Comparison of ENCODE assay signal across 15 cellular contexts in genomic region chr2:166560022-166560421, GRCh38.
DNase-seq lines count a peak whose midpoint lies in the region; ATAC-seq and TF ChIP-seq lines count a peak whose summit lies in the region.
"Had no signal": no experiment of that assay in that cellular context is flagged by ENCODE, and none has a peak within 500 bp of the region (broad histone marks: within the 10 kb centered on the region; RNA-seq: fewer than 3 reads in every experiment).

No MANE protein-coding gene starts in this region.

- no peak overlapping the region for H2BK15ac ChIP-seq in IMR-90 (ENCODE audit: low read depth, low read length)

- no peak overlapping the region for H2AK9ac ChIP-seq in IMR-90 (replicated peaks; ENCODE audit: low read depth, low read length, poor library complexity)

- H2AK5ac ChIP-seq in IMR-90 (ENCODE audit: low read depth, low read length): no peak overlapping the region

- H3K27ac ChIP-seq in IMR-90 (ENCODE audit: insufficient read depth, low read length): no peak overlapping the region

- no peak overlapping the region for H4K8ac ChIP-seq in IMR-90 (ENCODE audit: low read depth in 2 of 2, low read length in 2 of 2)

- no peaks in the 10 kb centered on the region for H3K36me3 ChIP-seq in IMR-90 (ENCODE audit: control insufficient read depth, insufficient read depth, low read length)
- H3K36me3 ChIP-seq: HAP-1 had no signal

- H3K4me1 Mint-ChIP-seq in naive thymus-derived CD8-positive, alpha-beta T cell: no peaks in the 10 kb centered on the region
- H3K4me1 Mint-ChIP-seq: CD4-positive, alpha-beta memory T cell had no signal

- H3K9ac ChIP-seq in IMR-90 (ENCODE audit: low read depth, low read length): no peak overlapping the region

- POLR2A ChIA-PET in IMR-90 (lab: Charles Lee; ENCODE audit: unreplicated experiment): no interaction called here
- POLR2A ChIA-PET in naive thymus-derived CD8-positive, alpha-beta T cell (lab: Charles Lee): no interaction called here

- no peak overlapping the region for H3K18ac ChIP-seq in IMR-90 (ENCODE audit: low read depth, low read length)

- no peak overlapping the region for H3K4ac ChIP-seq in IMR-90 (ENCODE audit: low read depth, low read length)

- WGBS in IMR-90 (ENCODE audit: extremely low coverage in 2 of 2, insufficient read length in 1 of 2), 2 experiments: no CpG with 5 or more reads among the region's 2 CpGs

- no peaks in the 10 kb centered on the region for H3K9me3 ChIP-seq in IMR-90 (ENCODE audit: control insufficient read depth, insufficient read depth, low read length)
- H3K9me3 ChIP-seq: HAP-1 had no signal

- no peak overlapping the region for H4K91ac ChIP-seq in IMR-90 (ENCODE audit: insufficient read depth, low read depth, low read length)

- no peaks in the 10 kb centered on the region for H3K4me1 ChIP-seq in IMR-90 (ENCODE audit: control insufficient read depth, insufficient read depth, low read length)
- H3K4me1 ChIP-seq: HAP-1 had no signal

- H2AFZ ChIP-seq in IMR-90 (replicated peaks; ENCODE audit: low read length, poor library complexity): no peak overlapping the region

- BruUV-seq in IMR-90 (replicated peaks; lab: Mats Ljungman, UMichigan): no TSS peak

- no peak overlapping the region for H2BK120ac ChIP-seq in IMR-90 (ENCODE audit: low read depth, low read length)

- peaks cover 0 to 16% (median 2%) of the 10 kb centered on the region in 5 donors for H3K27me3 Mint-ChIP-seq in naive thymus-derived CD8-positive, alpha-beta T cell

- H3K56ac ChIP-seq in IMR-90 (ENCODE audit: extremely low read depth, insufficient read depth, low read length): no peak overlapping the region

- intact Hi-C loops in IMR-90 (cut with micrococcal nuclease): no loop called here

- H3K4me3 ChIP-seq in IMR-90 (ENCODE audit: insufficient read depth, low read depth, low read length): no peak overlapping the region
- H3K4me3 ChIP-seq: HAP-1 had no signal

- DNase-seq in GF-D8 (lab: John Stamatoyannopoulos, UW) (peak; percentile 24), IMR-90 (no peak), OCI-M1 (lab: John Stamatoyannopoulos, UW) (peak; percentile 29), fibroblast of peridontal ligament (ENCODE audit: extremely low read depth) (peak; percentile 30), NK-92 (lab: John Stamatoyannopoulos, UW; ENCODE audit: unreplicated experiment) (no peak)
- no peak for DNase-seq in activated CD4-positive, alpha-beta T cell treated with anti-CD3 and anti-CD28 coated beads for 1 hour
- DNase-seq in naive thymus-derived CD8-positive, alpha-beta T cell: no peak
- DNase-seq: C1 segment of cervical spinal cord; Calu3; CD4-positive, alpha-beta memory T cell; COR-L47; DMS79 treated with DMSO at 0.1 percent for 48 hours; GOT3; HFFc6 had no signal

- no peak overlapping the region for H3K27ac Mint-ChIP-seq in naive thymus-derived CD8-positive, alpha-beta T cell
- H3K27ac Mint-ChIP-seq: CD4-positive, alpha-beta memory T cell; HFFc6 had no signal

- H3K23ac ChIP-seq in IMR-90 (ENCODE audit: low read depth, low read length): no peak overlapping the region

- H3K27me3 ChIP-seq in IMR-90 (ENCODE audit: control insufficient read depth, insufficient read depth, low read length): no peaks in the 10 kb centered on the region

- TF ChIP-seq RAD21 in IMR-90 (IDR thresholded peaks at IDR 0.05; ENCODE audit: low read length): no peak

- H3K36me3 Mint-ChIP-seq in naive thymus-derived CD8-positive, alpha-beta T cell: no peaks in the 10 kb centered on the region
- H3K36me3 Mint-ChIP-seq: CD4-positive, alpha-beta memory T cell had no signal

- no peak overlapping the region for H4K5ac ChIP-seq in IMR-90 (ENCODE audit: low read depth, low read length)

- dilution Hi-C loops in IMR-90 (cut with HindIII; ENCODE audit: low sequenced_read_pairs, unreplicated experiment): no loop called here

- H2BK5ac ChIP-seq in IMR-90 (ENCODE audit: low read depth, low read length, poor library complexity, severe bottlenecking): no peak overlapping the region

- CTCF ChIA-PET in IMR-90 (lab: Yijun Ruan, JAX): no interaction called here

- 0 out of 2 replicates have a peak, but pooled peaks cover 2% of the 10 kb centered on the region for H3K9me1 ChIP-seq in IMR-90 (ENCODE audit: insufficient read depth, low read length)

- no peaks in the 10 kb centered on the region for H3K79me1 ChIP-seq in IMR-90 (ENCODE audit: low read depth in 1 of 2, low read length in 2 of 2)

- no peaks in the 10 kb centered on the region for H4K20me1 ChIP-seq in IMR-90 (ENCODE audit: insufficient read depth, low read length)

- no peak overlapping the region for H3K4me3 Mint-ChIP-seq in naive thymus-derived CD8-positive, alpha-beta T cell
- H3K4me3 Mint-ChIP-seq: CD4-positive, alpha-beta memory T cell; HFFc6 had no signal

- in situ Hi-C loops in IMR-90 (cut with MboI; ENCODE audit: low sequenced_read_pairs): no loop called here

- no peak overlapping the region for H2BK20ac ChIP-seq in IMR-90 (ENCODE audit: low read depth, low read length)

- H3K14ac ChIP-seq in IMR-90 (replicated peaks; ENCODE audit: low read depth, low read length): no peak overlapping the region

- no peaks in the 10 kb centered on the region for H3K9me3 Mint-ChIP-seq in naive thymus-derived CD8-positive, alpha-beta T cell
- H3K9me3 Mint-ChIP-seq: HFFc6 had no signal

- H3K4me2 ChIP-seq in IMR-90 (ENCODE audit: low read depth, low read length): no peak overlapping the region

- no peak for TF ChIP-seq POLR2A in IMR-90 (IDR thresholded peaks at IDR 0.05; ENCODE audit: low read depth, low read length)

- ATAC-seq in IMR-90 (ENCODE audit: low read depth): no peak
- no peak for ATAC-seq in naive thymus-derived CD8-positive, alpha-beta T cell

- TF ChIP-seq CTCF in IMR-90 (conservative IDR thresholded peaks at IDR 0.05; ENCODE audit: low read depth, low read length): no peak

TF ChIP-seq in IMR-90, 13 proteins besides CTCF, POLR2A, EP300 and RAD21:
- no peak for TF ChIP-seq ELK1 (IDR thresholded peaks at IDR 0.05; ENCODE audit: borderline replicate concordance, low read depth, low read length)
- peak; percentile 68 for TF ChIP-seq CEBPB (IDR thresholded peaks at IDR 0.05; ENCODE audit: low read depth, low read length)

Comparison
In these comparisons a context has a peak if more than half of its experiments do, and no peak if none do; other contexts are left out.
1. DNase-seq: peak in GF-D8 (single experiment), OCI-M1 (single experiment) and fibroblast of peridontal ligament (single experiment); none in IMR-90 (single experiment), activated CD4-positive, alpha-beta T cell treated with anti-CD3 and anti-CD28 coated beads for 1 hour (single experiment), naive thymus-derived CD8-positive, alpha-beta T cell (0 of 10) and NK-92 (single experiment).